Comparison of ENCODE assay signal across 1 cellular context in genomic region chr2:53549497-53549896, GRCh38.
TF ChIP-seq lines count a peak whose summit lies in the region.

No MANE protein-coding gene starts in this region.

TF ChIP-seq in HepG2, 621 proteins besides CTCF, POLR2A, EP300 and RAD21 (continued from another document):
- TF ChIP-seq ZHX2 (IDR thresholded peaks at IDR 0.05; ENCODE audit: low read depth) = no peak
- TF ChIP-seq ZHX2 (CRISPR knock-in tag; IDR thresholded peaks at IDR 0.05; ENCODE audit: borderline replicate concordance) = no peak
- TF ChIP-seq RFX1 (IDR thresholded peaks at IDR 0.05) = no peak
- TF ChIP-seq DPF2 (CRISPR knock-in tag; IDR thresholded peaks at IDR 0.05; ENCODE audit: borderline replicate concordance, low read depth) = no peak
- no peak for TF ChIP-seq ZNF550 (CRISPR knock-in tag; IDR thresholded peaks at IDR 0.05; ENCODE audit: borderline replicate concordance)
- TF ChIP-seq ZNF563 (CRISPR knock-in tag; IDR thresholded peaks at IDR 0.05) = no peak
